In genomic region chr22:29267858-29268510, GRCh38 we compare ENCODE assay signal across 1 cellular context.
A peak's percentile ranks its signal among the peaks of the same experiment; 100 is the strongest.
TF ChIP-seq lines count a peak whose summit lies in the region.

Gene EWSR1 (plus strand): TSS chr22:29268268. CDS start chr22:29268337, 69 bp downstream.
Gene RHBDD3 (minus strand): TSS chr22:29267981. CDS start chr22:29265626, 2,355 bp downstream.

TF ChIP-seq in K562, 482 proteins besides CTCF, POLR2A, EP300 and RAD21 (continued from another document):
- TF ChIP-seq ZNF609 (CRISPR knock-in tag; IDR thresholded peaks at IDR 0.05; ENCODE audit: borderline replicate concordance) (0 out of 2 replicates have a peak, but pooled peaks have one; percentile 48), HDAC8 (tag; IDR thresholded peaks at IDR 0.05) (no peak), SREBF1 (IDR thresholded peaks at IDR 0.05; ENCODE audit: borderline replicate concordance, low read depth, low read length) (0 out of 2 replicates have a peak, but pooled peaks have one; percentile 17), YY1 (IDR thresholded peaks at IDR 0.05; ENCODE audit: borderline replicate concordance in 1 of 3, control insufficient read depth in 1 of 3, extremely low read depth in 1 of 3, insufficient read depth in 3 of 3, insufficient read length in 1 of 3, insufficient replicate concordance in 2 of 3, low read depth in 1 of 3, low read length in 2 of 3) (peak; percentile 80 to 95 (median 88)), RFX7 (CRISPR knock-in tag; IDR thresholded peaks at IDR 0.05) (no peak), ZNF695 (CRISPR knock-in tag; IDR thresholded peaks at IDR 0.05) (no peak), FOXK2 (conservative IDR thresholded peaks at IDR 0.05 in 1 of 2, IDR thresholded peaks at IDR 0.05 in 1 of 2; ENCODE audit: low read depth in 2 of 2) (peak in 1 of 2 experiments; percentile 100; a peak in 2 of 4 replicates), SIRT6 (IDR thresholded peaks at IDR 0.05; ENCODE audit: low read depth, low read length) (no peak), NFE2 (IDR thresholded peaks at IDR 0.05; ENCODE audit: low read depth) (peak; percentile 80), MAFG (tag; conservative IDR thresholded peaks at IDR 0.05) (peak; percentile 65; the same call in 1 of the 2 replicates), RERE (CRISPR knock-in tag; IDR thresholded peaks at IDR 0.05; ENCODE audit: borderline replicate concordance) (no peak), ZNF134 (CRISPR knock-in tag; conservative IDR thresholded peaks at IDR 0.05) (no peak), RFX1 (IDR thresholded peaks at IDR 0.05) (no peak), POLR2B (IDR thresholded peaks at IDR 0.05; ENCODE audit: low read depth, partially characterized antibody) (peak; percentile 86), MEF2A (IDR thresholded peaks at IDR 0.05; ENCODE audit: control insufficient read depth, low read depth, low read length) (no peak), XRCC3 (IDR thresholded peaks at IDR 0.05) (no peak), ZBTB12 (CRISPR knock-in tag; IDR thresholded peaks at IDR 0.05) (0 out of 2 replicates have a peak, but pooled peaks have one; percentile 17), E2F4 (CRISPR knock-in tag; IDR thresholded peaks at IDR 0.05; ENCODE audit: low read depth) (peak; percentile 72; the same call in 1 of the 2 replicates), ID3 (CRISPR knock-in tag; IDR thresholded peaks at IDR 0.05) (no peak), ID3 (tag; IDR thresholded peaks at IDR 0.05) (no peak; the same call in 1 of the 2 replicates), AFF4 (CRISPR knock-in tag; IDR thresholded peaks at IDR 0.05) (0 out of 2 replicates have a peak, but pooled peaks have one; percentile 81), TEAD2 (tag; IDR thresholded peaks at IDR 0.05) (no peak), ZNF239 (CRISPR knock-in tag; IDR thresholded peaks at IDR 0.05) (no peak), IRF1 (CRISPR knock-in tag; IDR thresholded peaks at IDR 0.05; ENCODE audit: borderline replicate concordance) (no peak), ZNF76 (CRISPR knock-in tag; IDR thresholded peaks at IDR 0.05; ENCODE audit: borderline replicate concordance) (no peak), PPARD (CRISPR knock-in tag; IDR thresholded peaks at IDR 0.05) (no peak), ZNF224 (CRISPR knock-in tag; IDR thresholded peaks at IDR 0.05) (no peak), HOMEZ (CRISPR knock-in tag; IDR thresholded peaks at IDR 0.05) (no peak), FOXP1 (CRISPR knock-in tag; IDR thresholded peaks at IDR 0.05) (peak; percentile 12; the same call in 1 of the 2 replicates), DNMT1 (IDR thresholded peaks at IDR 0.05) (no peak)
TF ChIP-seq in K562: peak in this region for 136.
